In genomic region chr4:84852081-84852480, GRCh38 we compare ENCODE assay signal across 13 cellular contexts.
A peak's percentile ranks its signal among the peaks of the same experiment; 100 is the strongest.
DNase-seq lines count a peak whose midpoint lies in the region; ATAC-seq, FAIRE-seq and TF ChIP-seq lines count a peak whose summit lies in the region.
"Had no signal": no experiment of that assay in that cellular context is flagged by ENCODE, and none has a peak within 500 bp of the region (broad histone marks: within the 10 kb centered on the region; RNA-seq: fewer than 3 reads in every experiment).

No MANE protein-coding gene starts in this region.

- no peak for TF ChIP-seq POLR2A in thyroid gland (IDR thresholded peaks at IDR 0.05)

- no peak for ATAC-seq in GM21723 (IDR thresholded peaks at IDR 0.05; ENCODE audit: unreplicated experiment)
- ATAC-seq in activated T-cell treated with anti-CD3 and anti-CD28 coated beads, Interleukin-2, amount 50 U/mL, for 72 hours (replicated peaks in 1 of 2) = no peak
- ATAC-seq in HG03432 (IDR thresholded peaks at IDR 0.05; ENCODE audit: unreplicated experiment) = no peak

- peak overlapping the region; percentile 59 for H3K27ac ChIP-seq in angular gyrus (ENCODE audit: low read depth, low read length)
- H3K27ac ChIP-seq in thyroid gland = no peak overlapping the region

- no peak overlapping the region for H3K4me3 ChIP-seq in thyroid gland (replicated peaks in 1 of 3)

- H3K27me3 Mint-ChIP-seq in activated T-cell treated with anti-CD3 and anti-CD28 coated beads, Interleukin-2, amount 50 U/mL, for 72 hours (ENCODE audit: low read depth) = no peaks in the 10 kb centered on the region
- H3K27me3 Mint-ChIP-seq: activated naive CD8-positive, alpha-beta T cell treated with anti-CD3 and anti-CD28 coated beads, Interleukin-2, amount 10 ng/mL, durations not matched to agents 7 days and 5 days had no signal

- FAIRE-seq in islet of Langerhans (lab: Jason Lieb, UNC) = peak; percentile 72

- no peaks in the 10 kb centered on the region for H3K27me3 ChIP-seq in thyroid gland

- peaks cover 6 to 14% of the 10 kb centered on the region in 2 donors for H3K4me1 ChIP-seq in thyroid gland

- no peak overlapping the region for H3K4me3 Mint-ChIP-seq in activated T-cell treated with anti-CD3 and anti-CD28 coated beads, Interleukin-2, amount 50 U/mL, for 72 hours
- H3K4me3 Mint-ChIP-seq: activated naive CD8-positive, alpha-beta T cell treated with anti-CD3 and anti-CD28 coated beads, Interleukin-2, amount 10 ng/mL, durations not matched to agents 7 days and 5 days; H9 had no signal

- no peak for TF ChIP-seq CTCF in thyroid gland (IDR thresholded peaks at IDR 0.05)

- no peaks in the 10 kb centered on the region for H3K4me1 Mint-ChIP-seq in activated T-cell treated with anti-CD3 and anti-CD28 coated beads, Interleukin-2, amount 50 U/mL, for 72 hours (ENCODE audit: low read depth)
- H3K4me1 Mint-ChIP-seq: activated naive CD8-positive, alpha-beta T cell treated with anti-CD3 and anti-CD28 coated beads, Interleukin-2, amount 10 ng/mL, durations not matched to agents 7 days and 5 days had no signal

- H3K27ac Mint-ChIP-seq in activated T-cell treated with anti-CD3 and anti-CD28 coated beads, Interleukin-2, amount 50 U/mL, for 72 hours = no peak overlapping the region
- H3K27ac Mint-ChIP-seq: activated naive CD8-positive, alpha-beta T cell treated with anti-CD3 and anti-CD28 coated beads, Interleukin-2, amount 10 ng/mL, durations not matched to agents 7 days and 5 days had no signal

- no peaks in the 10 kb centered on the region for H3K9me3 ChIP-seq in thyroid gland

- peak; percentile 32 for DNase-seq in ELR (ENCODE audit: low read depth)
- DNase-seq in NCI-H1930 (lab: John Stamatoyannopoulos, UW) = peak; percentile 76 to 81
- DNase-seq in activated T-cell treated with anti-CD3 and anti-CD28 coated beads, Interleukin-2, amount 50 U/mL, for 72 hours = no peak
- DNase-seq in thyroid gland = no peak
- DNase-seq: activated naive CD8-positive, alpha-beta T cell treated with anti-CD3 and anti-CD28 coated beads, Interleukin-2, amount 10 ng/mL, durations not matched to agents 7 days and 5 days; effector CD8-positive, alpha-beta T cell; H9; MM.1S; T-helper 9 cell had no signal

- H3K36me3 Mint-ChIP-seq in activated T-cell treated with anti-CD3 and anti-CD28 coated beads, Interleukin-2, amount 50 U/mL, for 72 hours (ENCODE audit: insufficient read depth in 2 of 2) = no peaks in the 10 kb centered on the region
- H3K36me3 Mint-ChIP-seq: activated naive CD8-positive, alpha-beta T cell treated with anti-CD3 and anti-CD28 coated beads, Interleukin-2, amount 10 ng/mL, durations not matched to agents 7 days and 5 days had no signal

- H3K9me3 Mint-ChIP-seq in activated T-cell treated with anti-CD3 and anti-CD28 coated beads, Interleukin-2, amount 50 U/mL, for 72 hours = no peaks in the 10 kb centered on the region
- H3K9me3 Mint-ChIP-seq: activated naive CD8-positive, alpha-beta T cell treated with anti-CD3 and anti-CD28 coated beads, Interleukin-2, amount 10 ng/mL, durations not matched to agents 7 days and 5 days; H9 had no signal

- peaks cover 5 to 11% of the 10 kb centered on the region in 2 donors for H3K36me3 ChIP-seq in thyroid gland

- intact Hi-C loops in thyroid gland (cut with DNase I) = no loop called here

- 77 to 82% methylated on average over 1 of the region's 1 CpG for WGBS in thyroid gland, 2 donors

Comparison
In these comparisons a context has a peak if more than half of its experiments do, and no peak if none do; other contexts are left out.
1. DNase-seq: peak in ELR (single experiment) and NCI-H1930 (2 of 2); none in activated T-cell treated with anti-CD3 and anti-CD28 coated beads, Interleukin-2, amount 50 U/mL, for 72 hours (0 of 2) and thyroid gland (0 of 2).